ENCODE assay signal across 2 cellular contexts in genomic region chr15:89559865-89560264, GRCh38.
TF ChIP-seq lines count a peak whose summit lies in the region.

No MANE protein-coding gene starts in this region.

TF ChIP-seq in A549, 52 proteins besides CTCF, POLR2A, EP300 and RAD21:
- TF ChIP-seq HMGXB4 (CRISPR knock-in tag; IDR thresholded peaks at IDR 0.05; ENCODE audit: borderline replicate concordance) (no peak), BCL3 (IDR thresholded peaks at IDR 0.05) (no peak), CBX8 (IDR thresholded peaks at IDR 0.05) (no peak), MAZ (IDR thresholded peaks at IDR 0.05; ENCODE audit: borderline replicate concordance, low read depth, low read length) (no peak), PBX3 (IDR thresholded peaks at IDR 0.05) (no peak), MAFK (IDR thresholded peaks at IDR 0.05; ENCODE audit: partially characterized antibody) (no peak), RCOR1 (IDR thresholded peaks at IDR 0.05; ENCODE audit: low read depth, low read length) (no peak), ZC3H11A (IDR thresholded peaks at IDR 0.05) (no peak), FOXS1 (CRISPR knock-in tag; IDR thresholded peaks at IDR 0.05) (no peak), RARB (CRISPR knock-in tag; IDR thresholded peaks at IDR 0.05) (no peak), CEBPB (IDR thresholded peaks at IDR 0.05) (no peak), SMC3 (IDR thresholded peaks at IDR 0.05) (no peak)

TF ChIP-seq in HCT116, 20 proteins besides CTCF, POLR2A, EP300 and RAD21 (continued from another document):
- TF ChIP-seq ZBTB33 (IDR thresholded peaks at IDR 0.05; ENCODE audit: extremely low read depth, insufficient replicate concordance, low read length) (no peak), JUND (IDR thresholded peaks at IDR 0.05) (no peak), POLR2AphosphoS5 (IDR thresholded peaks at IDR 0.05; ENCODE audit: low read depth, low read length) (no peak), FOSL1 (IDR thresholded peaks at IDR 0.05; ENCODE audit: low read depth) (no peak), EZH2phosphoT487 (IDR thresholded peaks at IDR 0.05; ENCODE audit: borderline replicate concordance) (no peak)
TF ChIP-seq in HCT116: peak in this region for 0.
